In genomic region chr16:30438835-30439234, GRCh38 we compare ENCODE assay signal across 21 cellular contexts. TPM values are rescaled to one million over a fixed set of nuclear protein-coding genes. Genes with fewer than 3 reads are reported as not detected.
"Had no signal": no experiment of that assay in that cellular context is flagged by ENCODE, and none has a peak within 500 bp of the region (broad histone marks: within the 10 kb centered on the region; RNA-seq: fewer than 3 reads in every experiment).

No MANE protein-coding gene starts in this region.

- ATAC-seq: left cardiac atrium, lower lobe of right lung, psoas muscle, right lobe of liver had no signal

- DNase-seq: effector CD4-positive, alpha-beta T cell; foreskin melanocyte; head of caudate nucleus; kidney; left cardiac atrium; left ventricle myocardium inferior; lower lobe of right lung; mesenchymal stem cell; midbrain; psoas muscle; retina; right lobe of liver; stimulated activated CD4-positive, alpha-beta T cell treated with anti-CD3 and anti-CD28 coated beads, Interleukin-15, amount 100 ng/mL, for 24 hours; stimulated activated CD4-positive, alpha-beta T cell treated with anti-CD3 and anti-CD28 coated beads, Interleukin-1b, Interleukin-23, amount 100 ng/mL, for 48 hours; stimulated activated CD4-positive, alpha-beta T cell treated with anti-CD3 and anti-CD28 coated beads, Interleukin-4, amount 100 ng/mL, for 24 hours; stimulated activated naive CD4-positive, alpha-beta T cell treated with Interleukin-2 at 50 U/mL for 16 hours; trophoblast cell had no signal

- H3K27ac Mint-ChIP-seq: nephron had no signal

- H3K9me3 ChIP-seq: left ventricle myocardium inferior, lower lobe of right lung, psoas muscle, right lobe of liver had no signal

- H3K4me3 ChIP-seq: coronary artery, hepatocyte, left ventricle myocardium inferior, lower lobe of right lung, psoas muscle, right lobe of liver had no signal

- H3K4me3 Mint-ChIP-seq: nephron had no signal

- H3K27ac ChIP-seq: coronary artery, left ventricle myocardium inferior, lower lobe of right lung, psoas muscle, right lobe of liver had no signal

- H3K4me2 ChIP-seq: hepatocyte had no signal

- H3K27me3 ChIP-seq: hepatocyte, right lobe of liver had no signal

RNA-seq across cellular contexts. Expression of gene ITGAL, which starts 33.7 kb away (rescaled TPM):
- total RNA-seq: dermis microvascular lymphatic vessel endothelial cell had no signal
